22 cellular contexts compared by ENCODE assay signal in genomic region chr12:42583017-42583416, GRCh38. TPM values are rescaled to one million over a fixed set of nuclear protein-coding genes. Genes with fewer than 3 reads are reported as not detected.
A peak's percentile ranks its signal among the peaks of the same experiment; 100 is the strongest.
DNase-seq lines count a peak whose midpoint lies in the region; ATAC-seq and TF ChIP-seq lines count a peak whose summit lies in the region.
"Had no signal": no experiment of that assay in that cellular context is flagged by ENCODE, and none has a peak within 500 bp of the region (broad histone marks: within the 10 kb centered on the region; RNA-seq: fewer than 3 reads in every experiment).

No MANE protein-coding gene starts in this region.

- H3K27ac Mint-ChIP-seq in mesothelial cell of epicardium = peak overlapping the region; percentile 92
- H3K27ac Mint-ChIP-seq: CD8-positive, alpha-beta T cell had no signal

- H3K36me3 ChIP-seq in cardiac muscle cell (no peaks in the 10 kb centered on the region), heart right ventricle (no peaks in the 10 kb centered on the region), uterus (no peaks in the 10 kb centered on the region)
- H3K36me3 ChIP-seq: MG63, SJCRH30 had no signal

- no peak for TF ChIP-seq CTCF in cardiac muscle cell (IDR thresholded peaks at IDR 0.05; ENCODE audit: low read depth, low read length)
- no peak for TF ChIP-seq CTCF in heart right ventricle (IDR thresholded peaks at IDR 0.05)
- no peak for TF ChIP-seq CTCF in mesothelial cell of epicardium (IDR thresholded peaks at IDR 0.05; ENCODE audit: unreplicated experiment)
- no peak for TF ChIP-seq CTCF in uterus (IDR thresholded peaks at IDR 0.05)

- H3K4me1 Mint-ChIP-seq in mesothelial cell of epicardium = peaks cover 55% of the 10 kb centered on the region

- H3K27me3 ChIP-seq in cardiac muscle cell = no peaks in the 10 kb centered on the region
- H3K27me3 ChIP-seq in heart right ventricle = peaks cover 0 to 12% (median 0%) of the 10 kb centered on the region in 7 donors
- H3K27me3 ChIP-seq in uterus = no peaks in the 10 kb centered on the region
- H3K27me3 ChIP-seq: MG63, SJCRH30 had no signal

- H3K4me1 ChIP-seq in cardiac muscle cell (ENCODE audit: low read depth) = peaks cover 58% of the 10 kb centered on the region
- H3K4me1 ChIP-seq in heart right ventricle = peaks cover 0 to 87% (median 57%) of the 10 kb centered on the region in 9 donors
- H3K4me1 ChIP-seq in uterus = no peaks in the 10 kb centered on the region

- intact Hi-C loops in cardiac septum (cut with DNase I) (loop anchor here (10.0 kb wide), 1 partner anchor 392 kb away; no protein-coding TSS in a partner anchor), heart right ventricle (cut with DNase I) (loop anchor here in 6 of 10 donors (10.0 kb wide), 5 partner anchors 152 to 752 kb away; partner anchors contain the start of gene GXYLT1 (in 1 of the 6)), uterus (cut with DNase I; ENCODE audit: low total_unique reads) (no loop called here)

- TF ChIP-seq POLR2A in uterus (IDR thresholded peaks at IDR 0.05) = no peak

- no peak overlapping the region for H3K4me3 Mint-ChIP-seq in mesothelial cell of epicardium
- H3K4me3 Mint-ChIP-seq: CD8-positive, alpha-beta T cell had no signal

- 33 to 50% methylated on average over 2 of the region's 2 CpGs for WGBS in heart right ventricle, 2 donors

- H3K27ac ChIP-seq in cardiac muscle cell (peak overlapping the region; percentile 49), heart right ventricle (peak overlapping the region in 4 of 10 donors; percentile 34 to 72 (median 54)), uterus (peak overlapping the region; percentile 14 to 19)
- H3K27ac ChIP-seq: SJCRH30 had no signal

- no peaks in the 10 kb centered on the region for H3K9me3 ChIP-seq in cardiac muscle cell (ENCODE audit: low read depth)
- no peaks in the 10 kb centered on the region for H3K9me3 ChIP-seq in heart right ventricle
- no peaks in the 10 kb centered on the region for H3K9me3 ChIP-seq in uterus
- H3K9me3 ChIP-seq: MG63, SJCRH30 had no signal

- no peak overlapping the region for H3K4me3 ChIP-seq in cardiac muscle cell
- no peak overlapping the region for H3K4me3 ChIP-seq in heart right ventricle
- no peak overlapping the region for H3K4me3 ChIP-seq in uterus
- H3K4me3 ChIP-seq: MG63, SJCRH30 had no signal

- ATAC-seq in heart right ventricle (peak in 5 of 8 donors; percentile 52 to 73 (median 58)), left lobe of liver (no peak), GM19324 (IDR thresholded peaks at IDR 0.05; ENCODE audit: low FRiP score, unreplicated experiment) (no peak)
- ATAC-seq: CD8-positive, alpha-beta T cell; Panc1 had no signal

- no peaks in the 10 kb centered on the region for H3K36me3 Mint-ChIP-seq in mesothelial cell of epicardium
- H3K36me3 Mint-ChIP-seq: CD8-positive, alpha-beta T cell had no signal

- no peaks in the 10 kb centered on the region for H3K27me3 Mint-ChIP-seq in mesothelial cell of epicardium (ENCODE audit: low read depth)

- no peaks in the 10 kb centered on the region for H3K9me3 Mint-ChIP-seq in mesothelial cell of epicardium
- H3K9me3 Mint-ChIP-seq: CD8-positive, alpha-beta T cell had no signal

- DNase-seq in cardiac muscle cell (ENCODE audit: low read depth in 1 of 2, low spot score in 1 of 2) (peak in 1 of 2 donors; percentile 46), cardiac septum (ENCODE audit: low spot score) (no peak), heart right ventricle (no peak), mesothelial cell of epicardium (ENCODE audit: low spot score in 2 of 2, unreplicated experiment in 2 of 2) (no peak), uterus (no peak), DMS 273 treated with DMSO at 0.1 percent for 48 hours (lab: John Stamatoyannopoulos, UW) (no peak), left lobe of liver (ENCODE audit: low spot score) (no peak)
- DNase-seq: 8988T; AML-193; C1 segment of cervical spinal cord; CD8-positive, alpha-beta T cell; DMS153; MG63; NCI-H1092; NCI-H1436 treated with DMSO at 0.1 percent for 48 hours; NCI-H1930; NCI-H2227 treated with DMSO at 0.1 percent for 48 hours; NCI-H510A; NK-92 treated with Interleukin-12 subunit alpha and Interleukin-12 subunit beta, amount 100 ng/mL, for 24 hours; SJCRH30 had no signal

RNA-seq across cellular contexts. Expression of gene PRICKLE1, which starts 6.5 kb away (rescaled TPM):
- total RNA-seq in cardiac muscle cell (58.8 and 71.4 TPM in 2 replicates), cardiac septum (34.3 TPM), heart right ventricle (10 to 100 TPM; 12.9 to 36.9 (median 18.4) TPM), mesothelial cell of epicardium (79.4 to 89.1 TPM (median 80.7 TPM) in 3 replicates), uterus (10 to 100 TPM in 3 of 4 donors, 1 to 10 TPM in 1; 5.9 to 61.4 (median 28.4) TPM), left lobe of liver (1.9 TPM)
- polyA plus RNA-seq in cardiac muscle cell (105 and 121 TPM in 2 replicates), heart right ventricle (1 to 10 TPM; 2.9 to 3.7 TPM)

Comparison
In these comparisons a context has a peak if more than half of its experiments do, and no peak if none do; other contexts are left out.
1. ATAC-seq: peak in heart right ventricle (5 of 8); none in left lobe of liver (single experiment) and GM19324 (single experiment).